ENCODE assay signal across 36 cellular contexts in genomic region chr4:47040828-47041227, GRCh38. TPM values are rescaled to one million over a fixed set of nuclear protein-coding genes. Genes with fewer than 3 reads are reported as not detected.
"Had no signal": no experiment of that assay in that cellular context is flagged by ENCODE, and none has a peak within 500 bp of the region (broad histone marks: within the 10 kb centered on the region; RNA-seq: fewer than 3 reads in every experiment).

No MANE protein-coding gene starts in this region.

- H3K36me3 Mint-ChIP-seq: activated CD4-positive, alpha-beta memory T cell treated with anti-CD3 and anti-CD28 coated beads for 36 hours; activated CD8-positive, alpha-beta memory T cell treated with anti-CD3 and anti-CD28 coated beads, Interleukin-2, amount 10 ng/mL, durations not matched to agents 7 days and 5 days; activated naive CD4-positive, alpha-beta T cell treated with anti-CD3 and anti-CD28 coated beads, Interleukin-2, amount 50 U/mL, for 24 hours; activated naive CD8-positive, alpha-beta T cell treated with anti-CD3 and anti-CD28 coated beads for 36 hours; brain had no signal

- H3K4me1 Mint-ChIP-seq: activated B cell treated with CpG ODN at 0.5 μM for 24 hours; activated CD4-positive, alpha-beta T cell treated with anti-CD3 and anti-CD28 coated beads for 36 hours; activated CD4-positive, alpha-beta T cell treated with anti-CD3 and anti-CD28 coated beads, Interleukin-2, amount 10 ng/mL, durations not matched to agents 24 days and 14 days; activated CD8-positive, alpha-beta memory T cell treated with anti-CD3 and anti-CD28 coated beads, Interleukin-2, amount 10 ng/mL, durations not matched to agents 7 days and 5 days; activated naive CD4-positive, alpha-beta T cell treated with anti-CD3 and anti-CD28 coated beads, Interleukin-2, amount 50 U/mL, for 24 hours; activated naive CD8-positive, alpha-beta T cell treated with anti-CD3 and anti-CD28 coated beads for 36 hours; activated naive CD8-positive, alpha-beta T cell treated with anti-CD3 and anti-CD28 coated beads, Interleukin-2, amount 50 U/mL, for 24 hours; central memory CD8-positive, alpha-beta T cell; T-helper 17 cell had no signal

- H3K36me3 ChIP-seq: ascending aorta, breast epithelium, esophagus muscularis mucosa, gastrocnemius medialis, WERI-Rb-1 had no signal

- DNase-seq: activated B cell treated with CpG ODN at 0.5 μM for 24 hours; activated CD4-positive, alpha-beta memory T cell treated with anti-CD3 and anti-CD28 coated beads for 36 hours; activated CD4-positive, alpha-beta T cell treated with anti-CD3 and anti-CD28 coated beads for 36 hours; activated CD4-positive, alpha-beta T cell treated with anti-CD3 and anti-CD28 coated beads, Interleukin-2, amount 10 ng/mL, durations not matched to agents 24 days and 14 days; activated CD4-positive, CD25-positive, alpha-beta regulatory T cell treated with anti-CD3 and anti-CD28 coated beads, Interleukin-2, amount 50 U/mL, for 72 hours; activated CD8-positive, alpha-beta memory T cell treated with anti-CD3 and anti-CD28 coated beads, Interleukin-2, amount 10 ng/mL, durations not matched to agents 7 days and 5 days; activated CD8-positive, alpha-beta memory T cell treated with anti-CD3 and anti-CD28 coated beads, Interleukin-2, amount 50 U/mL, for 4 hours; activated CD8-positive, alpha-beta T cell treated with anti-CD3 and anti-CD28 coated beads, Interleukin-2, amount 10 ng/mL, durations not matched to agents 7 days and 5 days; activated effector memory CD4-positive, alpha-beta T cell treated with anti-CD3 and anti-CD28 coated beads, Interleukin-2, amount 50 U/mL, for 16 hours; activated naive CD4-positive, alpha-beta T cell treated with anti-CD3 and anti-CD28 coated beads for 36 hours; activated naive CD8-positive, alpha-beta T cell treated with anti-CD3 and anti-CD28 coated beads for 36 hours; activated naive CD8-positive, alpha-beta T cell treated with anti-CD3 and anti-CD28 coated beads, Interleukin-2, amount 50 U/mL, for 24 hours; activated T-cell treated with anti-CD3 and anti-CD28 coated beads, Interleukin-2, amount 50 U/mL, for 1 hour; activated T-cell treated with anti-CD3 and anti-CD28 coated beads, Interleukin-2, amount 50 U/mL, for 48 hours; cortex of kidney; dermis blood vessel endothelial cell; effector CD4-positive, alpha-beta T cell; effector memory CD8-positive, alpha-beta T cell; erythroblast; foreskin keratinocyte; gastrocnemius medialis; glutamatergic neuron; T-helper 1 cell; T-helper 17 cell; T1000; WERI-Rb-1 had no signal

- H3K9me3 ChIP-seq: ascending aorta, breast epithelium, esophagus muscularis mucosa, gastrocnemius medialis had no signal

- H3K4me1 ChIP-seq: ascending aorta, breast epithelium, esophagus muscularis mucosa, foreskin keratinocyte, gastrocnemius medialis had no signal

- H3K4me3 ChIP-seq: ascending aorta, breast epithelium, esophagus muscularis mucosa, gastrocnemius medialis had no signal

- H3K9me3 Mint-ChIP-seq: activated B cell treated with CpG ODN at 0.5 μM for 24 hours; activated CD4-positive, alpha-beta memory T cell treated with anti-CD3 and anti-CD28 coated beads for 36 hours; activated CD4-positive, alpha-beta T cell treated with anti-CD3 and anti-CD28 coated beads, Interleukin-2, amount 10 ng/mL, durations not matched to agents 24 days and 14 days; activated naive CD4-positive, alpha-beta T cell treated with anti-CD3 and anti-CD28 coated beads for 36 hours; activated naive CD8-positive, alpha-beta T cell treated with anti-CD3 and anti-CD28 coated beads for 36 hours; activated naive CD8-positive, alpha-beta T cell treated with anti-CD3 and anti-CD28 coated beads, Interleukin-2, amount 50 U/mL, for 24 hours; activated T-helper 1 cell treated with anti-CD3 and anti-CD28 coated beads, Interleukin-12 subunit alpha, Interleukin-12 subunit beta, Interleukin-2, Interleukin-4 antibody, amounts not matched to agents 30 ng/mL and 10 ng/mL and 1 ng/mL, durations not matched to agents 14 hours and 24 hours and 36 hours; activated T-helper 2 cell treated with anti-CD3 and anti-CD28 coated beads, Interferon-gamma antibody, Interleukin-2, Interleukin-4, amounts not matched to agents 10 μg/mL and 5 μg/mL and 100 μg/mL, durations not matched to agents 14 hours and 24 hours and 36 hours; brain; central memory CD8-positive, alpha-beta T cell; effector memory CD8-positive, alpha-beta T cell; T-helper 2 cell treated with Interferon-gamma antibody and Interleukin-4, amounts not matched to agents 5 μg/mL and 100 μg/mL, for 36 hours had no signal

- H3K27ac ChIP-seq: ascending aorta, breast epithelium, esophagus muscularis mucosa, foreskin keratinocyte, gastrocnemius medialis, WERI-Rb-1 had no signal

- H3K27me3 ChIP-seq: ascending aorta, breast epithelium, esophagus muscularis mucosa, gastrocnemius medialis had no signal

- H3K27ac Mint-ChIP-seq: activated B cell treated with CpG ODN at 0.5 μM for 24 hours; activated CD4-positive, alpha-beta memory T cell treated with anti-CD3 and anti-CD28 coated beads for 36 hours; activated CD4-positive, alpha-beta T cell treated with anti-CD3 and anti-CD28 coated beads for 36 hours; activated CD4-positive, alpha-beta T cell treated with anti-CD3 and anti-CD28 coated beads, Interleukin-2, amount 10 ng/mL, durations not matched to agents 24 days and 14 days; activated CD8-positive, alpha-beta memory T cell treated with anti-CD3 and anti-CD28 coated beads, Interleukin-2, amount 10 ng/mL, durations not matched to agents 7 days and 5 days; activated CD8-positive, alpha-beta T cell treated with anti-CD3 and anti-CD28 coated beads, Interleukin-2, amount 10 ng/mL, durations not matched to agents 7 days and 5 days; activated naive CD4-positive, alpha-beta T cell treated with anti-CD3 and anti-CD28 coated beads for 36 hours; activated naive CD4-positive, alpha-beta T cell treated with anti-CD3 and anti-CD28 coated beads, Interleukin-2, amount 50 U/mL, for 24 hours; activated naive CD8-positive, alpha-beta T cell treated with anti-CD3 and anti-CD28 coated beads for 36 hours; activated naive CD8-positive, alpha-beta T cell treated with anti-CD3 and anti-CD28 coated beads, Interleukin-2, amount 50 U/mL, for 24 hours; activated T-helper 1 cell treated with anti-CD3 and anti-CD28 coated beads, Interleukin-12 subunit alpha, Interleukin-12 subunit beta, Interleukin-2, Interleukin-4 antibody, amounts not matched to agents 30 ng/mL and 10 ng/mL and 1 ng/mL, durations not matched to agents 14 hours and 24 hours and 36 hours; activated T-helper 2 cell treated with anti-CD3 and anti-CD28 coated beads, Interferon-gamma antibody, Interleukin-2, Interleukin-4, amounts not matched to agents 10 μg/mL and 5 μg/mL and 100 μg/mL, durations not matched to agents 14 hours and 24 hours and 36 hours; effector memory CD8-positive, alpha-beta T cell; T-helper 17 cell; T-helper 2 cell treated with Interferon-gamma antibody and Interleukin-4, amounts not matched to agents 5 μg/mL and 100 μg/mL, for 36 hours had no signal

- H3K27me3 Mint-ChIP-seq: brain had no signal

- ATAC-seq: activated CD4-positive, alpha-beta T cell treated with anti-CD3 and anti-CD28 coated beads for 36 hours; activated CD8-positive, alpha-beta memory T cell treated with anti-CD3 and anti-CD28 coated beads, Interleukin-2, amount 10 ng/mL, durations not matched to agents 7 days and 5 days; activated CD8-positive, alpha-beta T cell treated with anti-CD3 and anti-CD28 coated beads, Interleukin-2, amount 10 ng/mL, durations not matched to agents 7 days and 5 days; activated naive CD8-positive, alpha-beta T cell treated with anti-CD3 and anti-CD28 coated beads, Interleukin-2, amount 50 U/mL, for 24 hours; effector memory CD8-positive, alpha-beta T cell; foreskin keratinocyte; gastrocnemius medialis; T-helper 17 cell had no signal

- H3K4me3 Mint-ChIP-seq: activated B cell treated with CpG ODN at 0.5 μM for 24 hours; activated CD4-positive, alpha-beta memory T cell treated with anti-CD3 and anti-CD28 coated beads for 36 hours; activated CD4-positive, alpha-beta T cell treated with anti-CD3 and anti-CD28 coated beads for 36 hours; activated CD4-positive, alpha-beta T cell treated with anti-CD3 and anti-CD28 coated beads, Interleukin-2, amount 10 ng/mL, durations not matched to agents 24 days and 14 days; activated CD8-positive, alpha-beta memory T cell treated with anti-CD3 and anti-CD28 coated beads, Interleukin-2, amount 10 ng/mL, durations not matched to agents 7 days and 5 days; activated CD8-positive, alpha-beta T cell treated with anti-CD3 and anti-CD28 coated beads, Interleukin-2, amount 10 ng/mL, durations not matched to agents 7 days and 5 days; activated naive CD4-positive, alpha-beta T cell treated with anti-CD3 and anti-CD28 coated beads for 36 hours; activated naive CD4-positive, alpha-beta T cell treated with anti-CD3 and anti-CD28 coated beads, Interleukin-2, amount 50 U/mL, for 24 hours; activated naive CD8-positive, alpha-beta T cell treated with anti-CD3 and anti-CD28 coated beads for 36 hours; activated naive CD8-positive, alpha-beta T cell treated with anti-CD3 and anti-CD28 coated beads, Interleukin-2, amount 50 U/mL, for 24 hours; activated T-helper 1 cell treated with anti-CD3 and anti-CD28 coated beads, Interleukin-12 subunit alpha, Interleukin-12 subunit beta, Interleukin-2, Interleukin-4 antibody, amounts not matched to agents 30 ng/mL and 10 ng/mL and 1 ng/mL, durations not matched to agents 14 hours and 24 hours and 36 hours; brain; central memory CD8-positive, alpha-beta T cell; effector memory CD8-positive, alpha-beta T cell; T-helper 17 cell; T-helper 2 cell treated with Interferon-gamma antibody and Interleukin-4, amounts not matched to agents 5 μg/mL and 100 μg/mL, for 36 hours had no signal

RNA-seq across cellular contexts. Expression of gene GABRB1, which starts 9.5 kb away (rescaled TPM):
- total RNA-seq: activated B cell treated with CpG ODN at 0.5 μM for 24 hours; activated CD4-positive, alpha-beta memory T cell treated with anti-CD3 and anti-CD28 coated beads for 36 hours; activated CD4-positive, alpha-beta T cell treated with anti-CD3 and anti-CD28 coated beads for 36 hours; activated CD4-positive, alpha-beta T cell treated with anti-CD3 and anti-CD28 coated beads, Interleukin-2, amount 10 ng/mL, durations not matched to agents 24 days and 14 days; activated CD8-positive, alpha-beta memory T cell treated with anti-CD3 and anti-CD28 coated beads for 36 hours; activated CD8-positive, alpha-beta memory T cell treated with anti-CD3 and anti-CD28 coated beads, Interleukin-2, amount 10 ng/mL, durations not matched to agents 7 days and 5 days; activated CD8-positive, alpha-beta T cell treated with anti-CD3 and anti-CD28 coated beads, Interleukin-2, amount 10 ng/mL, durations not matched to agents 7 days and 5 days; activated naive CD4-positive, alpha-beta T cell treated with anti-CD3 and anti-CD28 coated beads for 36 hours; activated naive CD8-positive, alpha-beta T cell treated with anti-CD3 and anti-CD28 coated beads for 36 hours; activated T-helper 1 cell treated with anti-CD3 and anti-CD28 coated beads, Interleukin-12 subunit alpha, Interleukin-12 subunit beta, Interleukin-2, Interleukin-4 antibody, amounts not matched to agents 30 ng/mL and 10 ng/mL and 1 ng/mL, durations not matched to agents 14 hours and 24 hours and 36 hours; activated T-helper 2 cell treated with anti-CD3 and anti-CD28 coated beads, Interferon-gamma antibody, Interleukin-2, Interleukin-4, amounts not matched to agents 10 μg/mL and 5 μg/mL and 100 μg/mL, durations not matched to agents 14 hours and 24 hours and 36 hours; dermis blood vessel endothelial cell; foreskin keratinocyte; gastrocnemius medialis; T-helper 17 cell had no signal
- polyA plus RNA-seq: foreskin keratinocyte had no signal

RNA-seq across cellular contexts. Expression of gene GABRA4, which starts 47.4 kb away (rescaled TPM):
- total RNA-seq: activated B cell treated with CpG ODN at 0.5 μM for 24 hours; activated CD4-positive, alpha-beta memory T cell treated with anti-CD3 and anti-CD28 coated beads for 36 hours; activated CD4-positive, alpha-beta T cell treated with anti-CD3 and anti-CD28 coated beads for 36 hours; activated CD4-positive, alpha-beta T cell treated with anti-CD3 and anti-CD28 coated beads, Interleukin-2, amount 10 ng/mL, durations not matched to agents 24 days and 14 days; activated CD8-positive, alpha-beta memory T cell treated with anti-CD3 and anti-CD28 coated beads for 36 hours; activated CD8-positive, alpha-beta memory T cell treated with anti-CD3 and anti-CD28 coated beads, Interleukin-2, amount 10 ng/mL, durations not matched to agents 7 days and 5 days; activated CD8-positive, alpha-beta T cell treated with anti-CD3 and anti-CD28 coated beads, Interleukin-2, amount 10 ng/mL, durations not matched to agents 7 days and 5 days; activated naive CD4-positive, alpha-beta T cell treated with anti-CD3 and anti-CD28 coated beads for 36 hours; activated naive CD8-positive, alpha-beta T cell treated with anti-CD3 and anti-CD28 coated beads for 36 hours; activated T-helper 1 cell treated with anti-CD3 and anti-CD28 coated beads, Interleukin-12 subunit alpha, Interleukin-12 subunit beta, Interleukin-2, Interleukin-4 antibody, amounts not matched to agents 30 ng/mL and 10 ng/mL and 1 ng/mL, durations not matched to agents 14 hours and 24 hours and 36 hours; activated T-helper 2 cell treated with anti-CD3 and anti-CD28 coated beads, Interferon-gamma antibody, Interleukin-2, Interleukin-4, amounts not matched to agents 10 μg/mL and 5 μg/mL and 100 μg/mL, durations not matched to agents 14 hours and 24 hours and 36 hours; dermis blood vessel endothelial cell; foreskin keratinocyte; T-helper 17 cell had no signal
- polyA plus RNA-seq: foreskin keratinocyte had no signal
